ENCODE assay signal across 17 cellular contexts in the genomic region with DNA sequence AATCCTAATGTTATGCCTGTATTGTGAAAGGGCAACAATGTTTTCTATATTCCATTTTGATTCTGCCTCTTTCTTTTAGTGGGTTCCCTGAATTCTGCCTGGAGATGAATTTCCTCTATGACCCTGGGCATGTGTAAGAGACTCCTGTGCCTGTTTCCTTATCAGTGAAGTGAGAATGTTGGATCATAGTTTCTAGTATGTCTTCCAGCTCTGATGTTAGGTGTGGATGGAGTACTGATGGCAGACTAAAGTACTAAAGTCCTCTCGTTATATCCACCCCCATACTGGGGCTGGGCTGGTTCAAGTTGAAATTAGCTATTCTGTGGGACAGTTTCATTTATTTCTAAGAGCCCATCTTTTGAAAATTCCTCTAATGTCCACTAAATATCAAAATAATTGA. TPM values are rescaled to one million over a fixed set of nuclear protein-coding genes. Genes with fewer than 3 reads are reported as not detected.
A peak's percentile ranks its signal among the peaks of the same experiment; 100 is the strongest.
DNase-seq lines count a peak whose midpoint lies in the region; ATAC-seq and TF ChIP-seq lines count a peak whose summit lies in the region.
"Had no signal": no experiment of that assay in that cellular context is flagged by ENCODE, and none has a peak within 500 bp of the region (broad histone marks: within the 10 kb centered on the region; RNA-seq: fewer than 3 reads in every experiment).

No MANE protein-coding gene starts in this region.

- TF ChIP-seq CTCF in heart left ventricle (IDR thresholded peaks at IDR 0.05) (no peak), right atrium auricular region (IDR thresholded peaks at IDR 0.05) (no peak), left ventricle myocardium inferior (IDR thresholded peaks at IDR 0.05; ENCODE audit: borderline replicate concordance) (no peak), nephron (IDR thresholded peaks at IDR 0.05; ENCODE audit: unreplicated experiment in 3 of 3) (no peak)

- DNase-seq in heart left ventricle (no peak), right atrium auricular region (ENCODE audit: low spot score) (no peak), left ventricle myocardium inferior (no peak)
- no peak for DNase-seq in activated CD4-positive, alpha-beta memory T cell treated with anti-CD3 and anti-CD28 coated beads, Interleukin-2, amount 10 ng/mL, durations not matched to agents 7 days and 5 days
- DNase-seq: C1 segment of cervical spinal cord; Calu3; CD4-positive, alpha-beta memory T cell; COR-L47; DMS53; DMS79 treated with DMSO at 0.1 percent for 48 hours; GF-D8; H9 had no signal

- H3K27ac Mint-ChIP-seq in nephron = peak overlapping the region in 2 of 3 experiments; percentile 3 to 24
- no peak overlapping the region for H3K27ac Mint-ChIP-seq in activated CD4-positive, alpha-beta memory T cell treated with anti-CD3 and anti-CD28 coated beads, Interleukin-2, amount 10 ng/mL, durations not matched to agents 7 days and 5 days
- H3K27ac Mint-ChIP-seq: CD4-positive, alpha-beta memory T cell; GM23338; H9 had no signal

- TF ChIP-seq POLR2A in heart left ventricle (IDR thresholded peaks at IDR 0.05) = no peak

- H3K4me1 ChIP-seq in heart left ventricle = peaks cover 0 to 20% (median 5%) of the 10 kb centered on the region in 12 donors
- H3K4me1 ChIP-seq in right atrium auricular region = peaks cover 0 to 17% of the 10 kb centered on the region in 2 donors
- H3K4me1 ChIP-seq in left ventricle myocardium inferior = peaks cover 29% of the 10 kb centered on the region

- H3K4me3 ChIP-seq in heart left ventricle (no peak overlapping the region), right atrium auricular region (no peak overlapping the region), left ventricle myocardium inferior (no peak overlapping the region)
- H3K4me3 ChIP-seq: GM23338 had no signal

- no peak overlapping the region for H3K27ac ChIP-seq in heart left ventricle
- H3K27ac ChIP-seq in right atrium auricular region = no peak overlapping the region
- H3K27ac ChIP-seq in left ventricle myocardium inferior (replicated peaks) = peak overlapping the region; percentile 19

- no peaks in the 10 kb centered on the region for H3K27me3 Mint-ChIP-seq in nephron (ENCODE audit: low read depth)
- H3K27me3 Mint-ChIP-seq in activated CD4-positive, alpha-beta memory T cell treated with anti-CD3 and anti-CD28 coated beads, Interleukin-2, amount 10 ng/mL, durations not matched to agents 7 days and 5 days = peaks cover 4% of the 10 kb centered on the region

- intact Hi-C loops in heart left ventricle (cut with DNase I) = loop anchor here in 1 of 10 donors (10.0 kb wide), 1 partner anchor 54 kb away; no protein-coding TSS in a partner anchor
- intact Hi-C loops in left ventricle myocardium inferior (cut with micrococcal nuclease) = no loop called here

- peaks cover 0 to 15% (median 0%) of the 10 kb centered on the region in 9 donors for H3K27me3 ChIP-seq in heart left ventricle
- no peaks in the 10 kb centered on the region for H3K27me3 ChIP-seq in right atrium auricular region
- no peaks in the 10 kb centered on the region for H3K27me3 ChIP-seq in left ventricle myocardium inferior (ENCODE audit: low read depth)

- peaks cover 73% of the 10 kb centered on the region for H3K4me1 Mint-ChIP-seq in nephron
- peaks cover 2% of the 10 kb centered on the region for H3K4me1 Mint-ChIP-seq in activated CD4-positive, alpha-beta memory T cell treated with anti-CD3 and anti-CD28 coated beads, Interleukin-2, amount 10 ng/mL, durations not matched to agents 7 days and 5 days
- H3K4me1 Mint-ChIP-seq: CD4-positive, alpha-beta memory T cell; GM23338; H9 had no signal

- H3K36me3 Mint-ChIP-seq in nephron (ENCODE audit: low read depth) = no peaks in the 10 kb centered on the region
- H3K36me3 Mint-ChIP-seq in activated CD4-positive, alpha-beta memory T cell treated with anti-CD3 and anti-CD28 coated beads, Interleukin-2, amount 10 ng/mL, durations not matched to agents 7 days and 5 days (ENCODE audit: low read depth) = no peaks in the 10 kb centered on the region
- H3K36me3 Mint-ChIP-seq: CD4-positive, alpha-beta memory T cell had no signal

- H3K4me3 Mint-ChIP-seq in nephron = no peak overlapping the region
- H3K4me3 Mint-ChIP-seq in activated CD4-positive, alpha-beta memory T cell treated with anti-CD3 and anti-CD28 coated beads, Interleukin-2, amount 10 ng/mL, durations not matched to agents 7 days and 5 days = no peak overlapping the region
- H3K4me3 Mint-ChIP-seq: CD4-positive, alpha-beta memory T cell; GM23338; H9 had no signal

- H3K9me3 Mint-ChIP-seq in nephron = peaks cover 3% of the 10 kb centered on the region
- H3K9me3 Mint-ChIP-seq in activated CD4-positive, alpha-beta memory T cell treated with anti-CD3 and anti-CD28 coated beads, Interleukin-2, amount 10 ng/mL, durations not matched to agents 7 days and 5 days = no peaks in the 10 kb centered on the region
- H3K9me3 Mint-ChIP-seq: GM23338 had no signal

- POLR2A ChIA-PET in activated CD4-positive, alpha-beta memory T cell treated with anti-CD3 and anti-CD28 coated beads, Interleukin-2, amount 10 ng/mL, durations not matched to agents 7 days and 5 days (lab: Charles Lee) = no interaction called here

- CTCF ChIA-PET in activated CD4-positive, alpha-beta memory T cell treated with anti-CD3 and anti-CD28 coated beads, Interleukin-2, amount 10 ng/mL, durations not matched to agents 7 days and 5 days (lab: Charles Lee) = no interaction called here

- 36 to 53% (median 50%) methylated on average over 1 of the region's 1 CpG for WGBS in heart left ventricle, 4 donors

- peak; percentile 73 to 79 (median 76) for ATAC-seq in heart left ventricle
- no peak for ATAC-seq in HG02852 (IDR thresholded peaks at IDR 0.05; ENCODE audit: unreplicated experiment)
- ATAC-seq: GM23338, HCT116 had no signal

- H3K36me3 ChIP-seq in heart left ventricle (no peaks in the 10 kb centered on the region), right atrium auricular region (no peaks in the 10 kb centered on the region), left ventricle myocardium inferior (no peaks in the 10 kb centered on the region)

- H3K9me3 ChIP-seq in heart left ventricle (no peaks in the 10 kb centered on the region), right atrium auricular region (no peaks in the 10 kb centered on the region), left ventricle myocardium inferior (replicated peaks) (no peaks in the 10 kb centered on the region)

RNA-seq across cellular contexts. Expression of a gene that starts 29.6 kb away (rescaled TPM):
- total RNA-seq in heart left ventricle (under 1 TPM in 1 of 9 donors, not detected in 8; 0.62 TPM), right atrium auricular region (not detected), left ventricle myocardium inferior (not detected)
- polyA plus RNA-seq in heart left ventricle = not detected
- total RNA-seq in activated CD4-positive, alpha-beta memory T cell treated with anti-CD3 and anti-CD28 coated beads, Interleukin-2, amount 10 ng/mL, durations not matched to agents 7 days and 5 days = not detected
- total RNA-seq: Calu3; CD4-positive, alpha-beta memory T cell; Daoy had no signal
- polyA plus RNA-seq: CD4-positive, alpha-beta memory T cell had no signal
